12 cellular contexts compared by ENCODE assay signal in genomic region chrX:727738-728621, GRCh38.
DNase-seq lines count a peak whose midpoint lies in the region; ATAC-seq and TF ChIP-seq lines count a peak whose summit lies in the region.
"Had no signal": no experiment of that assay in that cellular context is flagged by ENCODE, and none has a peak within 500 bp of the region (broad histone marks: within the 10 kb centered on the region; RNA-seq: fewer than 3 reads in every experiment).

No MANE protein-coding gene starts in this region.

- H3K27ac ChIP-seq in GM23248 (no peak overlapping the region), MM.1S (ENCODE audit: low read length) (no peak overlapping the region), endodermal cell (ENCODE audit: low read depth, low read length) (no peak overlapping the region)

- H3K4me1 Mint-ChIP-seq in endodermal cell, result no peaks in the 10 kb centered on the region
- H3K4me1 Mint-ChIP-seq in stimulated activated memory B cell treated with anti-CD40 and anti-IgM and Interleukin-4, amounts not matched to agents 10 μg/mL and 1 μg/mL and 100 μg/mL, for 72 hours, result no peaks in the 10 kb centered on the region

- H3K27ac Mint-ChIP-seq in endodermal cell, result no peak overlapping the region
- no peak overlapping the region for H3K27ac Mint-ChIP-seq in stimulated activated memory B cell treated with anti-CD40 and anti-IgM and Interleukin-4, amounts not matched to agents 10 μg/mL and 1 μg/mL and 100 μg/mL, for 72 hours

- H3K9ac ChIP-seq in GM23248 (no peak overlapping the region), MM.1S (ENCODE audit: low read length) (no peak overlapping the region), endodermal cell (ENCODE audit: extremely low read depth, low read length, poor library complexity, severe bottlenecking) (no peak overlapping the region)

- TF ChIP-seq CTCF in MM.1S (IDR thresholded peaks at IDR 0.05; ENCODE audit: low read length), result peak; percentile 25; the same call in 1 of the 2 replicates
- TF ChIP-seq CTCF in endodermal cell (conservative IDR thresholded peaks at IDR 0.05), result peak; percentile 81

- H3K4me2 ChIP-seq in GM23248 (ENCODE audit: unreplicated experiment) (no peak overlapping the region), MM.1S (ENCODE audit: low read depth, low read length) (no peak overlapping the region)

- 43% methylated on average over 22 of the region's 22 CpGs for WGBS in GM23248 (ENCODE audit: low coverage in 1 of 2, low lambda C conversion rate in 2 of 2, missing lambda C conversion rate in 2 of 2), 2 experiments
- 41 to 50% methylated on average over 10 to 20 of the region's 22 CpGs for WGBS in endodermal cell (ENCODE audit: insufficient coverage in 1 of 2, insufficient read length in 1 of 2), 2 experiments

- DNase-seq in GM23248, result peak; percentile 4
- DNase-seq in MM.1S, result no peak
- DNase-seq in endodermal cell, result peak; percentile 87
- peak; percentile 35 for DNase-seq in retina
- DNase-seq in NK-92 (lab: John Stamatoyannopoulos, UW; ENCODE audit: unreplicated experiment), result no peak
- DNase-seq in NCI-H526 treated with DMSO at 0.1 percent for 48 hours (lab: John Stamatoyannopoulos, UW), result no peak
- DNase-seq: amniotic stem cell; effector CD8-positive, alpha-beta T cell; posterior cingulate gyrus; stimulated activated CD4-positive, alpha-beta T cell treated with anti-CD3 and anti-CD28 coated beads, Interleukin-4, amount 100 ng/mL, for 24 hours; substantia nigra had no signal

- H2AFZ ChIP-seq in GM23248 (no peak overlapping the region), MM.1S (ENCODE audit: low read length) (no peak overlapping the region)

- in situ Hi-C loops in GM23248 (cut with MboI), result no loop called here

- H3K79me2 ChIP-seq in GM23248 (ENCODE audit: insufficient read depth), result no peaks in the 10 kb centered on the region
- H3K79me2 ChIP-seq in MM.1S (ENCODE audit: low read length), result no peaks in the 10 kb centered on the region

- no peak for ATAC-seq in stimulated activated memory B cell treated with anti-CD40 and anti-IgM and Interleukin-4, amounts not matched to agents 10 μg/mL and 1 μg/mL and 100 μg/mL, for 72 hours

- H4K20me1 ChIP-seq in GM23248 (ENCODE audit: insufficient read depth), result no peaks in the 10 kb centered on the region
- H4K20me1 ChIP-seq in MM.1S (ENCODE audit: insufficient read depth, low read length), result no peaks in the 10 kb centered on the region

- peaks cover 24% of the 10 kb centered on the region for H3K9me3 Mint-ChIP-seq in endodermal cell
- peaks cover 21% of the 10 kb centered on the region for H3K9me3 Mint-ChIP-seq in stimulated activated memory B cell treated with anti-CD40 and anti-IgM and Interleukin-4, amounts not matched to agents 10 μg/mL and 1 μg/mL and 100 μg/mL, for 72 hours

- no peak overlapping the region for H3K4me3 ChIP-seq in GM23248
- H3K4me3 ChIP-seq in MM.1S (ENCODE audit: low read length), result no peak overlapping the region
- no peak overlapping the region for H3K4me3 ChIP-seq in endodermal cell (ENCODE audit: low read length)

- no peaks in the 10 kb centered on the region for H3K4me1 ChIP-seq in GM23248 (ENCODE audit: insufficient read depth)
- H3K4me1 ChIP-seq in MM.1S (ENCODE audit: low read length), result no peaks in the 10 kb centered on the region
- no peaks in the 10 kb centered on the region for H3K4me1 ChIP-seq in endodermal cell (ENCODE audit: control insufficient read depth, insufficient read depth, low read length)

- H3K27me3 ChIP-seq in GM23248 (replicated peaks; ENCODE audit: insufficient read depth) (no peaks in the 10 kb centered on the region), MM.1S (replicated peaks; ENCODE audit: insufficient read depth, low read length) (no peaks in the 10 kb centered on the region), endodermal cell (ENCODE audit: control insufficient read depth, insufficient read depth, low read length, poor library complexity, severe bottlenecking) (no peaks in the 10 kb centered on the region)

- H3F3A ChIP-seq in GM23248 (ENCODE audit: insufficient read depth), result peaks cover 6% of the 10 kb centered on the region; the same call in 1 of the 2 replicates
- no peaks in the 10 kb centered on the region for H3F3A ChIP-seq in MM.1S (ENCODE audit: insufficient read depth, low read length)

- no peaks in the 10 kb centered on the region for H3K27me3 Mint-ChIP-seq in endodermal cell (ENCODE audit: insufficient read depth)
- H3K27me3 Mint-ChIP-seq in stimulated activated memory B cell treated with anti-CD40 and anti-IgM and Interleukin-4, amounts not matched to agents 10 μg/mL and 1 μg/mL and 100 μg/mL, for 72 hours, result no peaks in the 10 kb centered on the region

- H3K36me3 ChIP-seq in GM23248 (ENCODE audit: low read depth), result no peaks in the 10 kb centered on the region
- H3K36me3 ChIP-seq in MM.1S (replicated peaks; ENCODE audit: insufficient read depth, low read length), result no peaks in the 10 kb centered on the region
- H3K36me3 ChIP-seq in endodermal cell (ENCODE audit: control insufficient read depth, insufficient read depth, low read length), result no peaks in the 10 kb centered on the region

- no peak overlapping the region for H3K4me3 Mint-ChIP-seq in endodermal cell
- no peak overlapping the region for H3K4me3 Mint-ChIP-seq in stimulated activated memory B cell treated with anti-CD40 and anti-IgM and Interleukin-4, amounts not matched to agents 10 μg/mL and 1 μg/mL and 100 μg/mL, for 72 hours

- no peaks in the 10 kb centered on the region for H3K9me2 ChIP-seq in GM23248 (ENCODE audit: insufficient read depth)
- no peaks in the 10 kb centered on the region for H3K9me2 ChIP-seq in MM.1S (replicated peaks; ENCODE audit: insufficient read depth, low read length)

- H3K36me3 Mint-ChIP-seq in endodermal cell (ENCODE audit: low read depth), result no peaks in the 10 kb centered on the region
- H3K36me3 Mint-ChIP-seq in stimulated activated memory B cell treated with anti-CD40 and anti-IgM and Interleukin-4, amounts not matched to agents 10 μg/mL and 1 μg/mL and 100 μg/mL, for 72 hours, result no peaks in the 10 kb centered on the region

- H3K9me3 ChIP-seq in GM23248 (ENCODE audit: low read depth), result peaks cover 5% of the 10 kb centered on the region
- H3K9me3 ChIP-seq in MM.1S (replicated peaks; ENCODE audit: insufficient read depth, low read length), result no peaks in the 10 kb centered on the region
- peaks cover 23% of the 10 kb centered on the region for H3K9me3 ChIP-seq in endodermal cell (ENCODE audit: control insufficient read depth, low read length)

Comparison
In these comparisons a context has a peak if more than half of its experiments do, and no peak if none do; other contexts are left out.
1. DNase-seq: peak in GM23248 (single experiment), endodermal cell (single experiment) and retina (single experiment); none in MM.1S (single experiment), NK-92 (single experiment) and NCI-H526 treated with DMSO at 0.1 percent for 48 hours (single experiment).